In genomic region chr12:7142057-7142644, GRCh38 we compare ENCODE assay signal across 8 cellular contexts. TPM values are rescaled to one million over a fixed set of nuclear protein-coding genes. Genes with fewer than 3 reads are reported as not detected.
A peak's percentile ranks its signal among the peaks of the same experiment; 100 is the strongest.
DNase-seq lines count a peak whose midpoint lies in the region; ATAC-seq and TF ChIP-seq lines count a peak whose summit lies in the region.

No MANE protein-coding gene starts in this region.

- TF ChIP-seq CTCF in endodermal cell (conservative IDR thresholded peaks at IDR 0.05) = peak; percentile 99
- TF ChIP-seq CTCF in tibial artery (IDR thresholded peaks at IDR 0.05) = peak; percentile 53 to 56

- no peak overlapping the region for H3K9ac ChIP-seq in endodermal cell (ENCODE audit: extremely low read depth, low read length, poor library complexity, severe bottlenecking)

- H3K27me3 ChIP-seq in endodermal cell (ENCODE audit: control insufficient read depth, insufficient read depth, low read length, poor library complexity, severe bottlenecking) (no peaks in the 10 kb centered on the region), tibial artery (no peaks in the 10 kb centered on the region)

- H3K9me3 ChIP-seq in endodermal cell (ENCODE audit: control insufficient read depth, low read length) (no peaks in the 10 kb centered on the region), tibial artery (no peaks in the 10 kb centered on the region)

- no peaks in the 10 kb centered on the region for H3K27me3 Mint-ChIP-seq in activated CD4-positive, alpha-beta T cell treated with anti-CD3 and anti-CD28 coated beads, Interleukin-2, amount 10 ng/mL, durations not matched to agents 24 days and 14 days
- H3K27me3 Mint-ChIP-seq in endodermal cell (ENCODE audit: insufficient read depth) (no peaks in the 10 kb centered on the region), naive B cell (no peaks in the 10 kb centered on the region)

- H3K27ac Mint-ChIP-seq in activated CD4-positive, alpha-beta T cell treated with anti-CD3 and anti-CD28 coated beads, Interleukin-2, amount 10 ng/mL, durations not matched to agents 24 days and 14 days = no peak overlapping the region
- H3K27ac Mint-ChIP-seq in endodermal cell = no peak overlapping the region
- H3K27ac Mint-ChIP-seq in naive B cell = peak overlapping the region in 1 of 6 donors; percentile 42

- H3K4me1 ChIP-seq in endodermal cell (ENCODE audit: control insufficient read depth, insufficient read depth, low read length) = no peaks in the 10 kb centered on the region
- H3K4me1 ChIP-seq in tibial artery = no peaks in the 10 kb centered on the region

- no peak overlapping the region for H3K4me3 Mint-ChIP-seq in activated CD4-positive, alpha-beta T cell treated with anti-CD3 and anti-CD28 coated beads, Interleukin-2, amount 10 ng/mL, durations not matched to agents 24 days and 14 days
- no peak overlapping the region for H3K4me3 Mint-ChIP-seq in endodermal cell
- no peak overlapping the region for H3K4me3 Mint-ChIP-seq in naive B cell

- WGBS in endodermal cell (ENCODE audit: insufficient coverage in 1 of 2, insufficient read length in 1 of 2), 2 experiments = 69 to 80% methylated on average over 4 to 5 of the region's 5 CpGs

- H3K27ac ChIP-seq in endodermal cell (ENCODE audit: low read depth, low read length) = no peak overlapping the region
- no peak overlapping the region for H3K27ac ChIP-seq in tibial artery

- peak; percentile 65 to 86 for ATAC-seq in naive B cell (ENCODE audit: low read depth in 2 of 2)

- H3K4me3 ChIP-seq in endodermal cell (ENCODE audit: low read length) = no peak overlapping the region
- H3K4me3 ChIP-seq in tibial artery = no peak overlapping the region

- intact Hi-C loops in activated CD4-positive, alpha-beta T cell treated with anti-CD3 and anti-CD28 coated beads, Interleukin-2, amount 10 ng/mL, durations not matched to agents 24 days and 14 days (cut with micrococcal nuclease) = loop anchor here (1.0 to 5.0 kb wide), 2 partner anchors 46 to 495 kb away; no protein-coding TSS in a partner anchor
- intact Hi-C loops in tibial artery (cut with DNase I; ENCODE audit: low total_unique reads) = no loop called here

- H3K4me1 Mint-ChIP-seq in activated CD4-positive, alpha-beta T cell treated with anti-CD3 and anti-CD28 coated beads, Interleukin-2, amount 10 ng/mL, durations not matched to agents 24 days and 14 days = peaks cover 7% of the 10 kb centered on the region
- H3K4me1 Mint-ChIP-seq in endodermal cell = peaks cover 5% of the 10 kb centered on the region
- H3K4me1 Mint-ChIP-seq in naive B cell = peaks cover 0 to 10% (median 0%) of the 10 kb centered on the region in 3 donors

- H3K36me3 ChIP-seq in endodermal cell (ENCODE audit: control insufficient read depth, insufficient read depth, low read length) (peaks cover 50% of the 10 kb centered on the region), tibial artery (peaks cover 0 to 64% (median 18%) of the 10 kb centered on the region in 3 donors)

- DNase-seq in activated gamma-delta T cell treated with Interleukin-2 at 50 U/mL for 16 hours = peak; percentile 45
- no peak for DNase-seq in activated gamma-delta T cell (lab: John Stamatoyannopoulos, UW)
- DNase-seq in NCI-H2171 treated with DMSO at 0.1 percent for 48 hours (lab: John Stamatoyannopoulos, UW) = peak; percentile 76
- DNase-seq in activated CD4-positive, alpha-beta T cell treated with anti-CD3 and anti-CD28 coated beads, Interleukin-2, amount 10 ng/mL, durations not matched to agents 24 days and 14 days = peak; percentile 86
- DNase-seq in endodermal cell = peak; percentile 95
- DNase-seq in naive B cell = peak; percentile 30
- DNase-seq in tibial artery = no peak
- no peak for DNase-seq in NK-92 treated with Interleukin-12 subunit alpha and Interleukin-12 subunit beta, amount 100 ng/mL, for 24 hours (lab: John Stamatoyannopoulos, UW)

- no peaks in the 10 kb centered on the region for H3K9me3 Mint-ChIP-seq in activated CD4-positive, alpha-beta T cell treated with anti-CD3 and anti-CD28 coated beads, Interleukin-2, amount 10 ng/mL, durations not matched to agents 24 days and 14 days
- H3K9me3 Mint-ChIP-seq in endodermal cell (no peaks in the 10 kb centered on the region), naive B cell (no peaks in the 10 kb centered on the region)

- peaks cover 60% of the 10 kb centered on the region for H3K36me3 Mint-ChIP-seq in activated CD4-positive, alpha-beta T cell treated with anti-CD3 and anti-CD28 coated beads, Interleukin-2, amount 10 ng/mL, durations not matched to agents 24 days and 14 days (ENCODE audit: low read depth)
- H3K36me3 Mint-ChIP-seq in endodermal cell (ENCODE audit: low read depth) = peaks cover 81% of the 10 kb centered on the region
- peaks cover 14 to 15% of the 10 kb centered on the region in 2 donors for H3K36me3 Mint-ChIP-seq in naive B cell

RNA-seq across cellular contexts. Expression of gene CLSTN3, which starts 12.0 kb away (rescaled TPM):
- total RNA-seq in activated CD4-positive, alpha-beta T cell treated with anti-CD3 and anti-CD28 coated beads, Interleukin-2, amount 10 ng/mL, durations not matched to agents 24 days and 14 days = 42.1 and 47.0 TPM in 2 replicates
- total RNA-seq in endodermal cell = 100 to 1,000 TPM in 1 of 2 donors, 10 to 100 TPM in 1; 69.7 to 135 TPM
- polyA plus RNA-seq in endodermal cell (2013, experiment 1 of 2) = 52.2 TPM
- polyA plus RNA-seq in endodermal cell (2013, experiment 2 of 2) = 51.4 TPM
- 1 to 10 TPM in 5 of 6 donors, not detected in 1; 1.7 to 3.4 (median 2.9) TPM for polyA plus RNA-seq in naive B cell (ENCODE audit: low read depth in 6 of 6)

RNA-seq across cellular contexts. Expression of gene RBP5, which starts 13.5 kb away (rescaled TPM):
- total RNA-seq in activated CD4-positive, alpha-beta T cell treated with anti-CD3 and anti-CD28 coated beads, Interleukin-2, amount 10 ng/mL, durations not matched to agents 24 days and 14 days = not detected in 2 replicates
- total RNA-seq in endodermal cell = 10 to 100 TPM; 19.3 to 31.2 TPM
- polyA plus RNA-seq in endodermal cell (2013, experiment 1 of 2) = 1.7 TPM
- polyA plus RNA-seq in endodermal cell (2013, experiment 2 of 2) = 1.9 TPM
- polyA plus RNA-seq in naive B cell (ENCODE audit: low read depth in 6 of 6) = under 1 TPM in 1 of 6 donors, not detected in 5; 0.51 TPM

RNA-seq across cellular contexts. Expression of gene C1RL, which starts 33.1 kb away (rescaled TPM):
- total RNA-seq in activated CD4-positive, alpha-beta T cell treated with anti-CD3 and anti-CD28 coated beads, Interleukin-2, amount 10 ng/mL, durations not matched to agents 24 days and 14 days = 19.8 and 23.0 TPM in 2 replicates
- 10 to 100 TPM; 32.5 to 46.4 TPM for total RNA-seq in endodermal cell
- polyA plus RNA-seq in endodermal cell (2013, experiment 1 of 2) = 12.4 TPM
- polyA plus RNA-seq in endodermal cell (2013, experiment 2 of 2) = 12.0 TPM
- 1 to 10 TPM; 2.4 to 9.6 (median 3.5) TPM for polyA plus RNA-seq in naive B cell (ENCODE audit: low read depth in 6 of 6)

RNA-seq across cellular contexts. Expression of gene PEX5, which starts 47.3 kb away (rescaled TPM):
- 36.7 and 42.5 TPM in 2 replicates for total RNA-seq in activated CD4-positive, alpha-beta T cell treated with anti-CD3 and anti-CD28 coated beads, Interleukin-2, amount 10 ng/mL, durations not matched to agents 24 days and 14 days
- total RNA-seq in endodermal cell = 100 to 1,000 TPM in 1 of 2 donors, 10 to 100 TPM in 1; 73.5 to 106 TPM
- 32.8 TPM for polyA plus RNA-seq in endodermal cell (2013, experiment 1 of 2)
- 25.4 TPM for polyA plus RNA-seq in endodermal cell (2013, experiment 2 of 2)
- 10 to 100 TPM in 4 of 6 donors, 1 to 10 TPM in 2; 8.3 to 15.3 (median 12.3) TPM for polyA plus RNA-seq in naive B cell (ENCODE audit: low read depth in 6 of 6)

RNA-seq across cellular contexts. Expression of gene C1R, which starts 49.9 kb away (rescaled TPM):
- 1.4 and 2.5 TPM in 2 replicates for total RNA-seq in activated CD4-positive, alpha-beta T cell treated with anti-CD3 and anti-CD28 coated beads, Interleukin-2, amount 10 ng/mL, durations not matched to agents 24 days and 14 days
- 1 to 10 TPM; 3.9 TPM for total RNA-seq in endodermal cell
- 5.4 TPM for polyA plus RNA-seq in endodermal cell (2013, experiment 1 of 2)
- polyA plus RNA-seq in endodermal cell (2013, experiment 2 of 2) = 3.4 TPM
- 1 to 10 TPM in 4 of 6 donors, under 1 TPM in 1, not detected in 1; 0.95 to 3.1 (median 1.9) TPM for polyA plus RNA-seq in naive B cell (ENCODE audit: low read depth in 6 of 6)

Comparison
In these comparisons a context has a peak if more than half of its experiments do, and no peak if none do; other contexts are left out.
1. DNase-seq: peak in activated gamma-delta T cell treated with Interleukin-2 at 50 U/mL for 16 hours (single experiment), NCI-H2171 treated with DMSO at 0.1 percent for 48 hours (single experiment), activated CD4-positive, alpha-beta T cell treated with anti-CD3 and anti-CD28 coated beads, Interleukin-2, amount 10 ng/mL, durations not matched to agents 24 days and 14 days (single experiment), endodermal cell (single experiment) and naive B cell (single experiment); none in activated gamma-delta T cell (single experiment), tibial artery (0 of 2) and NK-92 treated with Interleukin-12 subunit alpha and Interleukin-12 subunit beta, amount 100 ng/mL, for 24 hours (single experiment).
2. RNA of gene RBP5, which starts 13.5 kb away (total RNA-seq): 19.3 to 31.2 TPM in endodermal cell; not detected in activated CD4-positive, alpha-beta T cell treated with anti-CD3 and anti-CD28 coated beads, Interleukin-2, amount 10 ng/mL, durations not matched to agents 24 days and 14 days; every median in the first group is over 10 times any median in the second.